Comparison of ENCODE assay signal across 26 cellular contexts in genomic region chr11:70616938-70617674, GRCh38.
DNase-seq lines count a peak whose midpoint lies in the region; ATAC-seq, FAIRE-seq and TF ChIP-seq lines count a peak whose summit lies in the region.
"Had no signal": no experiment of that assay in that cellular context is flagged by ENCODE, and none has a peak within 500 bp of the region (broad histone marks: within the 10 kb centered on the region; RNA-seq: fewer than 3 reads in every experiment).

No MANE protein-coding gene starts in this region.

- FAIRE-seq in HTR-8/SVneo (lab: Jason Lieb, UNC) = peak; percentile 96
- no peak for FAIRE-seq in H1 (lab: Jason Lieb, UNC)
- FAIRE-seq: A549, GM12892, GM19239, H54 had no signal

- no peak for TF ChIP-seq POLR2A in H1 (IDR thresholded peaks at IDR 0.05; ENCODE audit: control extremely low read depth in 1 of 2, low read depth in 2 of 2, low read length in 2 of 2)

- H3K27me3 ChIP-seq in BLaER1 treated with 17β-estradiol and CSF1 and Interleukin-3, amounts not matched to agents 10 nM and 100 nM = no peaks in the 10 kb centered on the region
- H3K27me3 ChIP-seq in H1 (replicated peaks in 1 of 4; ENCODE audit: control insufficient read depth in 3 of 4, extremely low read depth in 1 of 4, insufficient read depth in 3 of 4, low read length in 3 of 4) (no peaks in the 10 kb centered on the region), osteoblast (ENCODE audit: insufficient read depth, low read length) (peaks cover 5% of the 10 kb centered on the region)
- H3K27me3 ChIP-seq: BE2C, Peyer's patch had no signal

- peaks cover 14 to 21% (median 17%) of the 10 kb centered on the region in 11 experiments for H3K9me3 ChIP-seq in BLaER1 treated with 17β-estradiol and CSF1 and Interleukin-3, amounts not matched to agents 10 nM and 100 nM (replicated peaks in 1 of 11)
- H3K9me3 ChIP-seq in H1 (ENCODE audit: insufficient read depth in 2 of 2, low read depth in 1 of 2, low read length in 1 of 2) = 0 out of 4 replicates have a peak, but pooled peaks cover 0 to 5% of the 10 kb centered on the region in 2 experiments
- H3K9me3 ChIP-seq in osteoblast (ENCODE audit: low read depth, low read length) = no peaks in the 10 kb centered on the region

- H2AFZ ChIP-seq in H1 (ENCODE audit: low read length) (no peak overlapping the region), osteoblast (ENCODE audit: low read length) (no peak overlapping the region)

- no peaks in the 10 kb centered on the region; a peak in 1 of 22 replicates for H4K20me1 ChIP-seq in BLaER1 treated with 17β-estradiol and CSF1 and Interleukin-3, amounts not matched to agents 10 nM and 100 nM
- H4K20me1 ChIP-seq in H1 (replicated peaks in 1 of 2; ENCODE audit: control insufficient read depth in 1 of 2, insufficient read depth in 2 of 2, low read length in 2 of 2) (peaks cover 2 to 10% of the 10 kb centered on the region in 2 experiments), osteoblast (ENCODE audit: insufficient read depth, low read length) (no peaks in the 10 kb centered on the region)

- H3K9ac ChIP-seq in BLaER1 treated with 17β-estradiol and CSF1 and Interleukin-3, amounts not matched to agents 10 nM and 100 nM = peak overlapping the region in 1 of 11 experiments; percentile 9; a peak in 1 of 22 replicates
- H3K9ac ChIP-seq in H1 (replicated peaks in 1 of 4; ENCODE audit: extremely low read depth in 1 of 4, low read depth in 3 of 4, low read length in 3 of 4) = no peak overlapping the region

- TF ChIP-seq CTCF in H1 (IDR thresholded peaks at IDR 0.05; ENCODE audit: control extremely low read depth in 1 of 3, insufficient read depth in 1 of 3, low read depth in 1 of 3, low read length in 3 of 3) = no peak
- TF ChIP-seq CTCF in osteoblast (IDR thresholded peaks at IDR 0.05; ENCODE audit: extremely low read depth, low read depth, low read length) = no peak

- no peaks in the 10 kb centered on the region for H3K4me1 Mint-ChIP-seq in T-helper 2 cell treated with Interferon-gamma antibody and Interleukin-4, amounts not matched to agents 5 μg/mL and 100 μg/mL, for 36 hours (ENCODE audit: low read depth)
- H3K4me1 Mint-ChIP-seq: IgD-negative memory B cell had no signal

- H3K4me1 ChIP-seq in BLaER1 treated with 17β-estradiol and CSF1 and Interleukin-3, amounts not matched to agents 10 nM and 100 nM = peaks cover 0 to 24% (median 13%) of the 10 kb centered on the region in 10 experiments; a peak in 14 of 20 replicates
- H3K4me1 ChIP-seq in H1 (replicated peaks in 1 of 4; ENCODE audit: control insufficient read depth in 3 of 4, insufficient read depth in 4 of 4, low read length in 3 of 4) (peaks cover 0 to 7% (median 2%) of the 10 kb centered on the region in 4 experiments), osteoblast (ENCODE audit: insufficient read depth, low read length) (no peaks in the 10 kb centered on the region)
- H3K4me1 ChIP-seq: A549, BE2C, Peyer's patch had no signal

- no peaks in the 10 kb centered on the region for H3K36me3 ChIP-seq in BLaER1 treated with 17β-estradiol and CSF1 and Interleukin-3, amounts not matched to agents 10 nM and 100 nM
- H3K36me3 ChIP-seq in H1 (ENCODE audit: control insufficient read depth in 2 of 4, insufficient read depth in 4 of 4, low read length in 3 of 4) (no peaks in the 10 kb centered on the region; a peak in 1 of 8 replicates), osteoblast (ENCODE audit: insufficient read depth, low read length) (no peaks in the 10 kb centered on the region)
- H3K36me3 ChIP-seq: BE2C, Peyer's patch had no signal

- no peak overlapping the region for H4K8ac ChIP-seq in H1 (ENCODE audit: extremely low read depth, insufficient read depth, low read length)

- H3K4ac ChIP-seq in H1 (replicated peaks; ENCODE audit: insufficient read length, low read depth, low read length) = peak overlapping the region; percentile 61

- H4K5ac ChIP-seq in H1 (ENCODE audit: insufficient read length, low read depth, low read length) = no peak overlapping the region

- ATAC-seq in GM19452 (IDR thresholded peaks at IDR 0.05; ENCODE audit: unreplicated experiment) (no peak), HG02642 (IDR thresholded peaks at IDR 0.05; ENCODE audit: poor library complexity, unreplicated experiment) (no peak), HG03521 (IDR thresholded peaks at IDR 0.05; ENCODE audit: unreplicated experiment) (no peak)
- ATAC-seq: A549, SK-N-SH treated with all-trans-retinoic acid at 6 μM for 48 hours had no signal

- POLR2A ChIA-PET in H1 (lab: Charles Lee; ENCODE audit: partially characterized antibody) = no interaction called here

- H2BK15ac ChIP-seq in H1 (ENCODE audit: low read length) = peak overlapping the region; percentile 82

- no peak overlapping the region for H3K27ac Mint-ChIP-seq in T-helper 2 cell treated with Interferon-gamma antibody and Interleukin-4, amounts not matched to agents 5 μg/mL and 100 μg/mL, for 36 hours
- H3K27ac Mint-ChIP-seq: CD4-positive, alpha-beta T cell; IgD-negative memory B cell had no signal

- H2BK12ac ChIP-seq in H1 (ENCODE audit: low read depth, low read length) = peak overlapping the region; percentile 68; the same call in 1 of the 2 replicates

- peak overlapping the region; percentile 36 for H2BK120ac ChIP-seq in H1 (replicated peaks; ENCODE audit: low read depth, low read length)

- H2BK5ac ChIP-seq in H1 (ENCODE audit: low read depth, low read length) = peak overlapping the region; percentile 67; the same call in 1 of the 2 replicates

- no peaks in the 10 kb centered on the region for H3K36me3 Mint-ChIP-seq in T-helper 2 cell treated with Interferon-gamma antibody and Interleukin-4, amounts not matched to agents 5 μg/mL and 100 μg/mL, for 36 hours (ENCODE audit: low read depth)
- H3K36me3 Mint-ChIP-seq: IgD-negative memory B cell had no signal

- peak overlapping the region; percentile 97 for H2AK5ac ChIP-seq in H1 (ENCODE audit: low read depth, low read length)

- H2BK20ac ChIP-seq in H1 (ENCODE audit: low read length) = peak overlapping the region; percentile 51; the same call in 1 of the 2 replicates

- H3K23me2 ChIP-seq in H1 (ENCODE audit: low read depth, low read length) = 0 out of 2 replicates have a peak, but pooled peaks cover 5% of the 10 kb centered on the region

- no peak overlapping the region for H3K4me3 Mint-ChIP-seq in T-helper 2 cell treated with Interferon-gamma antibody and Interleukin-4, amounts not matched to agents 5 μg/mL and 100 μg/mL, for 36 hours
- H3K4me3 Mint-ChIP-seq: CD4-positive, alpha-beta T cell; IgD-negative memory B cell had no signal

- H3K18ac ChIP-seq in H1 (ENCODE audit: extremely low read depth, low read length) = no peak overlapping the region

- H3K4me2 ChIP-seq in BLaER1 treated with 17β-estradiol and CSF1 and Interleukin-3, amounts not matched to agents 10 nM and 100 nM = peak overlapping the region in 8 of 11 experiments; percentile 47 to 73 (median 64); a peak in 18 of 22 replicates
- no peak overlapping the region for H3K4me2 ChIP-seq in H1 (ENCODE audit: insufficient read depth in 1 of 2, low read depth in 2 of 2, low read length in 2 of 2)
- no peak overlapping the region for H3K4me2 ChIP-seq in osteoblast (ENCODE audit: insufficient read depth, low read length)
- H3K4me2 ChIP-seq: A549 had no signal

- DNase-seq in HTR-8/SVneo (ENCODE audit: insufficient read length, low spot score) (no peak), H1 (ENCODE audit: low read depth in 1 of 2, low spot score in 2 of 2) (no peak), osteoblast (ENCODE audit: insufficient read length, low spot score, missing footprints) (peak; percentile 31)
- no peak for DNase-seq in T-helper 2 cell treated with Interferon-gamma antibody and Interleukin-4, amounts not matched to agents 5 μg/mL and 100 μg/mL, for 36 hours (ENCODE audit: low spot score)
- DNase-seq: BE2C; CD4-positive, alpha-beta T cell; COR-L47; DMS 273 treated with DMSO at 0.1 percent for 48 hours; DMS79 treated with DMSO at 0.1 percent for 48 hours; MV-4-11; NCI-H1694; NCI-H2081 treated with DMSO at 0.1 percent for 48 hours; NCI-H510A; NCI-H774; Peyer's patch had no signal

- H3K79me1 ChIP-seq in H1 (ENCODE audit: low read depth, low read length) = peaks cover 3% of the 10 kb centered on the region; the same call in 1 of the 2 replicates

- H3K4me3 ChIP-seq in BLaER1 treated with 17β-estradiol and CSF1 and Interleukin-3, amounts not matched to agents 10 nM and 100 nM = no peak overlapping the region
- no peak overlapping the region for H3K4me3 ChIP-seq in H1 (ENCODE audit: extremely low read depth in 1 of 4, insufficient read depth in 2 of 4, low read depth in 3 of 4, low read length in 4 of 4)
- H3K4me3 ChIP-seq in osteoblast (ENCODE audit: insufficient read depth, low read length) = no peak overlapping the region
- H3K4me3 ChIP-seq: A549, Peyer's patch had no signal

- H4K91ac ChIP-seq in H1 (replicated peaks; ENCODE audit: insufficient read length, low read length) = peak overlapping the region; percentile 87

- H3K27me3 Mint-ChIP-seq in T-helper 2 cell treated with Interferon-gamma antibody and Interleukin-4, amounts not matched to agents 5 μg/mL and 100 μg/mL, for 36 hours (ENCODE audit: low read depth) = peaks cover 4% of the 10 kb centered on the region
- H3K27me3 Mint-ChIP-seq: IgD-negative memory B cell had no signal

- TF ChIP-seq EP300 in H1 (IDR thresholded peaks at IDR 0.05; ENCODE audit: borderline replicate concordance in 1 of 2, low read depth in 2 of 2, low read length in 2 of 2) = no peak

- CTCF ChIA-PET in H1 (lab: Charles Lee; ENCODE audit: partially characterized antibody) = no interaction called here

- H3K23ac ChIP-seq in H1 (ENCODE audit: insufficient read length) = no peak overlapping the region

- H3K79me2 ChIP-seq in H1 (ENCODE audit: control insufficient read depth in 1 of 2, insufficient read depth in 2 of 2, low read length in 2 of 2) (peaks cover 2 to 3% of the 10 kb centered on the region in 2 experiments; a peak in 2 of 4 replicates), osteoblast (ENCODE audit: insufficient read depth, low read length) (no peaks in the 10 kb centered on the region)

- H3K9me3 Mint-ChIP-seq in T-helper 2 cell treated with Interferon-gamma antibody and Interleukin-4, amounts not matched to agents 5 μg/mL and 100 μg/mL, for 36 hours = peaks cover 3% of the 10 kb centered on the region
- H3K9me3 Mint-ChIP-seq: CD4-positive, alpha-beta T cell had no signal

- H3K14ac ChIP-seq in H1 (ENCODE audit: insufficient read length) = peak overlapping the region; percentile 32

- no peak for TF ChIP-seq RAD21 in H1 (IDR thresholded peaks at IDR 0.05 in 1 of 2, conservative IDR thresholded peaks at IDR 0.05 in 1 of 2; ENCODE audit: low read depth in 2 of 2, low read length in 2 of 2)

- WGBS in H1 (ENCODE audit: extremely low coverage in 1 of 2, insufficient coverage in 1 of 2, insufficient read length in 1 of 2, insufficient replicate concordance in 2 of 2, low coverage in 1 of 2, low lambda C conversion rate in 2 of 2, missing lambda C conversion rate in 1 of 2), 2 experiments = 82% methylated on average over 13 of the region's 13 CpGs; no CpG with 5 or more reads in 1 of the 2 experiments

- H3K27ac ChIP-seq in BLaER1 treated with 17β-estradiol and CSF1 and Interleukin-3, amounts not matched to agents 10 nM and 100 nM = no peak overlapping the region
- H3K27ac ChIP-seq in H1 (ENCODE audit: low read depth, low read length) (no peak overlapping the region), osteoblast (ENCODE audit: low read depth, low read length) (no peak overlapping the region)
- H3K27ac ChIP-seq: A549, HL-60, Peyer's patch had no signal

- no peak overlapping the region for H3K56ac ChIP-seq in H1 (replicated peaks; ENCODE audit: insufficient read length, low read depth, low read length)

Comparison
In these comparisons a context has a peak if more than half of its experiments do, and no peak if none do; other contexts are left out.
1. H3K4me2 ChIP-seq: peak in BLaER1 treated with 17β-estradiol and CSF1 and Interleukin-3, amounts not matched to agents 10 nM and 100 nM (8 of 11); none in H1 (0 of 2) and osteoblast (single experiment).